8 cellular contexts compared by ENCODE assay signal in genomic region chr4:170138580-170139194, GRCh38. TPM values are rescaled to one million over a fixed set of nuclear protein-coding genes. Genes with fewer than 3 reads are reported as not detected.
DNase-seq lines count a peak whose midpoint lies in the region; ATAC-seq, FAIRE-seq and TF ChIP-seq lines count a peak whose summit lies in the region.

No MANE protein-coding gene starts in this region.

- DNase-seq in DMS53 (lab: John Stamatoyannopoulos, UW) (peak; percentile 80), HTR-8/SVneo (ENCODE audit: insufficient read length, low spot score) (peak; percentile 63), epithelial cell of proximal tubule (ENCODE audit: low read depth) (peak; percentile 16), natural killer cell (peak; percentile 43)
- DNase-seq in activated CD8-positive, alpha-beta memory T cell treated with anti-CD3 and anti-CD28 coated beads, Interleukin-2, amount 50 U/mL, for 48 hours = peak; percentile 88

- peaks cover 0 to 6% of the 10 kb centered on the region in 2 donors for H3K4me1 Mint-ChIP-seq in natural killer cell
- H3K4me1 Mint-ChIP-seq in stimulated activated memory B cell treated with anti-CD40 and anti-IgM and Interleukin-4, amounts not matched to agents 10 μg/mL and 1 μg/mL and 100 μg/mL, for 72 hours = no peaks in the 10 kb centered on the region

- FAIRE-seq in HTR-8/SVneo (lab: Jason Lieb, UNC) = peak; percentile 85

- no peaks in the 10 kb centered on the region for H3K27me3 Mint-ChIP-seq in natural killer cell (ENCODE audit: low read depth in 2 of 2)
- H3K27me3 Mint-ChIP-seq in stimulated activated memory B cell treated with anti-CD40 and anti-IgM and Interleukin-4, amounts not matched to agents 10 μg/mL and 1 μg/mL and 100 μg/mL, for 72 hours = no peaks in the 10 kb centered on the region

- no peaks in the 10 kb centered on the region for H3K4me1 ChIP-seq in OCI-LY3 (ENCODE audit: low read length)

- ATAC-seq in GM21515 (IDR thresholded peaks at IDR 0.05; ENCODE audit: unreplicated experiment) (peak; percentile 96), natural killer cell (peak; percentile 69 to 81 (median 70))
- peak; percentile 51 for ATAC-seq in stimulated activated memory B cell treated with anti-CD40 and anti-IgM and Interleukin-4, amounts not matched to agents 10 μg/mL and 1 μg/mL and 100 μg/mL, for 72 hours

- H2AFZ ChIP-seq in OCI-LY3 (ENCODE audit: low read depth, low read length) = peak overlapping the region; percentile 72; the same call in 1 of the 2 replicates

- H3K27me3 ChIP-seq in OCI-LY3 (ENCODE audit: low read depth, low read length) = no peaks in the 10 kb centered on the region

- 0 out of 2 replicates have a peak, but pooled peaks cover 4% of the 10 kb centered on the region for H3K9me3 ChIP-seq in OCI-LY3 (ENCODE audit: insufficient read depth, low read length)

- no peaks in the 10 kb centered on the region for H3K9me3 Mint-ChIP-seq in natural killer cell
- H3K9me3 Mint-ChIP-seq in stimulated activated memory B cell treated with anti-CD40 and anti-IgM and Interleukin-4, amounts not matched to agents 10 μg/mL and 1 μg/mL and 100 μg/mL, for 72 hours = no peaks in the 10 kb centered on the region

- no peak overlapping the region for H3K4me3 Mint-ChIP-seq in natural killer cell
- H3K4me3 Mint-ChIP-seq in stimulated activated memory B cell treated with anti-CD40 and anti-IgM and Interleukin-4, amounts not matched to agents 10 μg/mL and 1 μg/mL and 100 μg/mL, for 72 hours = no peak overlapping the region

- H3K4me2 ChIP-seq in OCI-LY3 (ENCODE audit: low read length) = peak overlapping the region; percentile 59

- no peaks in the 10 kb centered on the region for H3K79me2 ChIP-seq in OCI-LY3 (ENCODE audit: low read length)

- no peaks in the 10 kb centered on the region for H3K36me3 Mint-ChIP-seq in natural killer cell
- no peaks in the 10 kb centered on the region for H3K36me3 Mint-ChIP-seq in stimulated activated memory B cell treated with anti-CD40 and anti-IgM and Interleukin-4, amounts not matched to agents 10 μg/mL and 1 μg/mL and 100 μg/mL, for 72 hours

- peak; percentile 94 for TF ChIP-seq CTCF in OCI-LY3 (IDR thresholded peaks at IDR 0.05; ENCODE audit: low read depth, low read length)
- peak; percentile 83 for TF ChIP-seq CTCF in epithelial cell of proximal tubule (conservative IDR thresholded peaks at IDR 0.05; ENCODE audit: low read depth, low read length)
- peak; percentile 73 for TF ChIP-seq CTCF in natural killer cell (IDR thresholded peaks at IDR 0.05)

- intact Hi-C loops in natural killer cell (cut with micrococcal nuclease) = no loop called here

- H3K9ac ChIP-seq in OCI-LY3 (ENCODE audit: low read length) = no peak overlapping the region

- H3K27ac Mint-ChIP-seq in natural killer cell = no peak overlapping the region
- H3K27ac Mint-ChIP-seq in stimulated activated memory B cell treated with anti-CD40 and anti-IgM and Interleukin-4, amounts not matched to agents 10 μg/mL and 1 μg/mL and 100 μg/mL, for 72 hours = no peak overlapping the region

- no peaks in the 10 kb centered on the region for H3K36me3 ChIP-seq in OCI-LY3 (replicated peaks; ENCODE audit: low read depth, low read length)

- H3K4me3 ChIP-seq in OCI-LY3 (ENCODE audit: low read length) (peak overlapping the region; percentile 48), epithelial cell of proximal tubule (ENCODE audit: low read depth, low read length) (no peak overlapping the region)

- H4K20me1 ChIP-seq in OCI-LY3 (ENCODE audit: insufficient read depth, low read length) = no peaks in the 10 kb centered on the region

- H3K27ac ChIP-seq in OCI-LY3 (ENCODE audit: low read length) = no peak overlapping the region

RNA-seq across cellular contexts. Expression of gene AADAT, which starts 48.9 kb away (rescaled TPM):
- total RNA-seq in epithelial cell of proximal tubule (12.5 and 17.4 TPM in 2 replicates), natural killer cell (not detected)

Comparison
In these comparisons a context has a peak if more than half of its experiments do, and no peak if none do; other contexts are left out.
1. DNase-seq: peak in every context shown above with its lines; median percentile 88 in activated CD8-positive, alpha-beta memory T cell treated with anti-CD3 and anti-CD28 coated beads, Interleukin-2, amount 50 U/mL, for 48 hours; 80 in DMS53; 63 in HTR-8/SVneo; 43 in natural killer cell; 16 in epithelial cell of proximal tubule.
2. RNA of gene AADAT, which starts 48.9 kb away (total RNA-seq): 12.5 to 17.4 TPM in epithelial cell of proximal tubule; not detected in natural killer cell; every median in the first group is over 10 times any median in the second.
3. Peak in every context shown above with its lines, with median percentiles within 50 percentile points of each other: ATAC-seq and CTCF ChIP-seq.